Comparison of ENCODE assay signal across 35 cellular contexts in the genomic region with DNA sequence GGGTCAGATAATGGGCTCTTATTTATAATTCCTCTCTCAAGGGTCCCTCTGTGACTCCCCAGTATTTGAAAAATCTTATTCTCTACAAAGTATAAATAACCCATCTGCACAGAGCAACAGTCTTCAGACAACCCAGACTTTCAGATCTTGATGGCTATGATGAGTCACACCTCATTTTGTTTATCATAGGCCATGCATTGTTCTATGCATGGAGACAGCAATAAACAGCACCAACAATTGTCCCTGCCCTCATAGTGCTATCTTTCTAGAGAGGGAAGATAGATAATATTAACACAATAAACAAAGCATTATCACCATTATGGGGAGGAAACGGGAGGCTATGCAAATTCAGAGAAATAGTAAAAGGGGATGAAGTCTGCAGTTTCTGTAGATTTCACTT. TPM values are rescaled to one million over a fixed set of nuclear protein-coding genes. Genes with fewer than 3 reads are reported as not detected.
DNase-seq lines count a peak whose midpoint lies in the region; ATAC-seq, FAIRE-seq and TF ChIP-seq lines count a peak whose summit lies in the region.
"Had no signal": no experiment of that assay in that cellular context is flagged by ENCODE, and none has a peak within 500 bp of the region (broad histone marks: within the 10 kb centered on the region; RNA-seq: fewer than 3 reads in every experiment).

No MANE protein-coding gene starts in this region.

- no peak for TF ChIP-seq EP300 in K562 (IDR thresholded peaks at IDR 0.05; ENCODE audit: low read length)

- H3K27me3 ChIP-seq in K562 (ENCODE audit: control insufficient read depth in 2 of 2, insufficient read depth in 2 of 2, low read length in 2 of 2), result no peaks in the 10 kb centered on the region
- H3K27me3 ChIP-seq: cardiac muscle cell, tibial artery had no signal

- H4K20me1 ChIP-seq in K562 (replicated peaks; ENCODE audit: control insufficient read depth, insufficient read depth, low read length), result no peaks in the 10 kb centered on the region; the same call in 1 of the 2 replicates

- no peak for TF ChIP-seq RAD21 in K562 (CRISPR knock-in tag; conservative IDR thresholded peaks at IDR 0.05 in 1 of 2, IDR thresholded peaks at IDR 0.05 in 1 of 2)

- no peak overlapping the region for H2AFZ ChIP-seq in K562 (ENCODE audit: low read depth, low read length)

- CTCF ChIA-PET in K562 (lab: Yijun Ruan, JAX; ENCODE audit: low intra/inter-chr PET ratio), result no interaction called here

- no peak overlapping the region for H3K4me3 ChIP-seq in K562
- H3K4me3 ChIP-seq: cardiac muscle cell, lung, prostate gland, SK-N-MC, tibial artery had no signal

- peaks cover 0 to 7% of the 10 kb centered on the region in 2 experiments; a peak in 2 of 5 replicates for H3K4me1 ChIP-seq in K562 (replicated peaks in 1 of 2; ENCODE audit: control insufficient read depth in 2 of 2, insufficient read depth in 2 of 2, low read length in 2 of 2)
- H3K4me1 ChIP-seq: prostate gland had no signal

- TF ChIP-seq POLR2A in K562 (conservative IDR thresholded peaks at IDR 0.05), result no peak

- no peak for TF ChIP-seq CTCF in K562 (IDR thresholded peaks at IDR 0.05 in 2 of 3, conservative IDR thresholded peaks at IDR 0.05 in 1 of 3; ENCODE audit: insufficient read depth in 2 of 3, low read depth in 1 of 3, low read length in 3 of 3)

- no peaks in the 10 kb centered on the region for H3K9me1 ChIP-seq in K562 (ENCODE audit: control insufficient read depth, insufficient read depth, low read length)

- H3K27ac ChIP-seq in K562 (ENCODE audit: extremely low read depth, low read depth, low read length), result no peak overlapping the region
- H3K27ac ChIP-seq: cardiac muscle cell, prostate gland, SK-N-MC, tibial artery had no signal

- FAIRE-seq in K562 (lab: Jason Lieb, UNC), result no peak
- FAIRE-seq: colon, TTC549 had no signal

- in situ Hi-C loops in K562 (cut with MboI), result no loop called here

- H3K79me2 ChIP-seq in K562 (ENCODE audit: control insufficient read depth, insufficient read depth, low read length), result no peaks in the 10 kb centered on the region; the same call in 2 of the 3 replicates

- no peaks in the 10 kb centered on the region for H3K36me3 ChIP-seq in K562 (ENCODE audit: control insufficient read depth, insufficient read depth, low read length)
- H3K36me3 ChIP-seq: cardiac muscle cell, prostate gland, tibial artery had no signal

- no TSS peak for BruUV-seq in K562 (replicated peaks; lab: Mats Ljungman, UMichigan)

- DNase-seq in K562 (ENCODE audit: extremely low read depth in 1 of 4, low spot score in 3 of 4) (peak in 2 of 4 experiments; percentile 6 to 8), NCI-H526 (lab: John Stamatoyannopoulos, UW) (no peak), SKM-1 (lab: John Stamatoyannopoulos, UW; ENCODE audit: unreplicated experiment) (no peak), GF-D8 (lab: John Stamatoyannopoulos, UW) (no peak)
- DNase-seq: activated CD4-positive, alpha-beta T cell treated with anti-CD3 and anti-CD28 coated beads, Interleukin-2, amount 50 U/mL, for 1 hour; activated CD4-positive, CD25-positive, alpha-beta regulatory T cell; activated CD8-positive, alpha-beta memory T cell treated with anti-CD3 and anti-CD28 coated beads, Interleukin-2, amount 10 ng/mL, durations not matched to agents 7 days and 5 days; activated gamma-delta T cell; activated naive CD8-positive, alpha-beta T cell treated with anti-CD3 and anti-CD28 coated beads for 36 hours; activated T-cell treated with anti-CD3 and anti-CD28 coated beads, Interleukin-2, amount 50 U/mL, for 4 hours; aorta; CD4-positive, alpha-beta T cell; effector CD4-positive, alpha-beta T cell; EL; HCEC 1CT; hypothalamus; left cardiac atrium; NCI-H1048; NCI-H187; NCI-H2171; NCI-H510A; occipital lobe; stimulated activated CD4-positive, alpha-beta T cell treated with anti-CD3 and anti-CD28 coated beads, Interleukin-4, amount 100 ng/mL, for 1 hour; tibial artery had no signal

- no peak overlapping the region for H3K9ac ChIP-seq in K562 (ENCODE audit: insufficient read depth in 1 of 2, low read depth in 2 of 2, low read length in 2 of 2)

- no peaks in the 10 kb centered on the region for H3K9me3 ChIP-seq in K562 (replicated peaks; ENCODE audit: control insufficient read depth, insufficient read depth, low read depth, low read length)
- H3K9me3 ChIP-seq: prostate gland, tibial artery had no signal

- POLR2A ChIA-PET in K562 (lab: Yijun Ruan, JAX), result no interaction called here

- 13% methylated on average over 1 of the region's 1 CpG for WGBS in K562 (ENCODE audit: insufficient coverage, low coverage, missing lambda C conversion rate)

- intact Hi-C loops in K562 (cut with micrococcal nuclease), result no loop called here

- ATAC-seq in GM18498 (IDR thresholded peaks at IDR 0.05; ENCODE audit: unreplicated experiment), result peak; percentile 28
- peak; percentile 30 for ATAC-seq in GM21360 (IDR thresholded peaks at IDR 0.05; ENCODE audit: unreplicated experiment)
- peak; percentile 27 for ATAC-seq in HG02973 (IDR thresholded peaks at IDR 0.05; ENCODE audit: unreplicated experiment)
- ATAC-seq in K562, result no peak
- no peak for ATAC-seq in GM18858 (IDR thresholded peaks at IDR 0.05; ENCODE audit: unreplicated experiment)
- ATAC-seq: activated CD8-positive, alpha-beta memory T cell treated with anti-CD3 and anti-CD28 coated beads, Interleukin-2, amount 10 ng/mL, durations not matched to agents 7 days and 5 days; activated T-cell treated with anti-CD3 and anti-CD28 coated beads, Interleukin-2, amount 50 U/mL, for 4 hours; left cardiac atrium; natural killer cell treated with Interleukin-12 subunit alpha and Interleukin-12 subunit beta and Interleukin-15 and Interleukin-18, amount 100 ng/mL, for 72 hours had no signal

- H3K4me2 ChIP-seq in K562 (ENCODE audit: insufficient read depth, low read length), result no peak overlapping the region

TF ChIP-seq in K562, 482 proteins besides CTCF, POLR2A, EP300 and RAD21 (continues in another document):
- peak; percentile 60; the same call in 1 of the 2 replicates for TF ChIP-seq JUND (IDR thresholded peaks at IDR 0.05; ENCODE audit: borderline replicate concordance, low read depth, low read length)
- peak; percentile 53; the same call in 2 of the 3 replicates for TF ChIP-seq JUND (tag; IDR thresholded peaks at IDR 0.05; ENCODE audit: borderline replicate concordance, low read depth, low read length)
- TF ChIP-seq DACH1 (IDR thresholded peaks at IDR 0.05; ENCODE audit: partially characterized antibody), result no peak
- TF ChIP-seq SOX6 (IDR thresholded peaks at IDR 0.05), result peak; percentile 90
- TF ChIP-seq SMAD3 (CRISPR knock-in tag; conservative IDR thresholded peaks at IDR 0.05), result no peak
- TF ChIP-seq PTTG1 (tag; IDR thresholded peaks at IDR 0.05; ENCODE audit: low read depth), result no peak
- no peak for TF ChIP-seq CHAMP1 (IDR thresholded peaks at IDR 0.05)
- TF ChIP-seq ID3 (CRISPR knock-in tag; IDR thresholded peaks at IDR 0.05), result no peak
- no peak for TF ChIP-seq ID3 (tag; IDR thresholded peaks at IDR 0.05)
- TF ChIP-seq FOSL1 (tag; conservative IDR thresholded peaks at IDR 0.05), result peak; percentile 66; the same call in 1 of the 2 replicates

RNA-seq across cellular contexts. Expression of gene FHIT, which starts 13.4 kb away (rescaled TPM):
- total RNA-seq in K562 (2011; cell fraction: chromatin; rRNA removed; ENCODE audit: low replicate concordance), result 20.8 and 44.5 TPM in 2 replicates
- total RNA-seq in K562 (2011; cell fraction: nucleolus; rRNA removed), result 9.0 and 13.6 TPM in 2 replicates
- total RNA-seq in K562 (2011; cell fraction: nucleoplasm; rRNA removed), result 26.4 and 37.9 TPM in 2 replicates
- total RNA-seq in K562 (2014; rRNA removed) (2.0 and 3.9 TPM in 2 replicates), K562 (2014; rRNA removed; fragmentation: Illumina TruSeq; extraction: Trizol) (6.1 and 6.9 TPM in 2 replicates), K562 (2015; rRNA removed; fragmentation: Illumina TruSeq; extraction: Trizol) (7.2 and 9.1 TPM in 2 replicates), K562 (2021) (6.3 and 10.9 TPM in 2 replicates)
- polyA plus RNA-seq in K562 (2011; rRNA removed) (1.7 and 2.5 TPM in 2 replicates), K562 (2014; fragmentation: Illumina TruSeq; extraction: Trizol) (4.3 and 5.0 TPM in 2 replicates), K562 (2014; fragmentation: Nextera tagmentation; extraction: Ambion mirVana) (1 to 10 TPM; 3.6 to 4.3 TPM), K562 (2014; rRNA removed) (3.3 and 4.6 TPM in 2 replicates)
- 0.30 and 1.2 TPM in 2 replicates for polyA plus RNA-seq in K562 (2011; cell fraction: cytosol; rRNA removed)
- polyA plus RNA-seq in K562 (2011; cell fraction: nucleus; rRNA removed), result 5.8 and 7.3 TPM in 2 replicates
- polyA plus RNA-seq in K562 (2012), result 6.8 and 17.1 TPM in 2 replicates
- 3.2 and 3.4 TPM in 2 replicates for polyA minus RNA-seq in K562 (2011; rRNA and poly(A)+ RNA removed)
- 0.95 TPM in 1 of 2 replicates, not detected in the other for polyA minus RNA-seq in K562 (2011; cell fraction: cytosol; rRNA and poly(A)+ RNA removed)
- 11.8 and 12.4 TPM in 2 replicates for polyA minus RNA-seq in K562 (2011; cell fraction: nucleus; rRNA and poly(A)+ RNA removed)

Comparison
In these comparisons a context has a peak if more than half of its experiments do, and no peak if none do; other contexts are left out.
1. ATAC-seq: peak in GM18498 (single experiment), GM21360 (single experiment) and HG02973 (single experiment); none in K562 (single experiment) and GM18858 (single experiment).